In the genomic region with DNA sequence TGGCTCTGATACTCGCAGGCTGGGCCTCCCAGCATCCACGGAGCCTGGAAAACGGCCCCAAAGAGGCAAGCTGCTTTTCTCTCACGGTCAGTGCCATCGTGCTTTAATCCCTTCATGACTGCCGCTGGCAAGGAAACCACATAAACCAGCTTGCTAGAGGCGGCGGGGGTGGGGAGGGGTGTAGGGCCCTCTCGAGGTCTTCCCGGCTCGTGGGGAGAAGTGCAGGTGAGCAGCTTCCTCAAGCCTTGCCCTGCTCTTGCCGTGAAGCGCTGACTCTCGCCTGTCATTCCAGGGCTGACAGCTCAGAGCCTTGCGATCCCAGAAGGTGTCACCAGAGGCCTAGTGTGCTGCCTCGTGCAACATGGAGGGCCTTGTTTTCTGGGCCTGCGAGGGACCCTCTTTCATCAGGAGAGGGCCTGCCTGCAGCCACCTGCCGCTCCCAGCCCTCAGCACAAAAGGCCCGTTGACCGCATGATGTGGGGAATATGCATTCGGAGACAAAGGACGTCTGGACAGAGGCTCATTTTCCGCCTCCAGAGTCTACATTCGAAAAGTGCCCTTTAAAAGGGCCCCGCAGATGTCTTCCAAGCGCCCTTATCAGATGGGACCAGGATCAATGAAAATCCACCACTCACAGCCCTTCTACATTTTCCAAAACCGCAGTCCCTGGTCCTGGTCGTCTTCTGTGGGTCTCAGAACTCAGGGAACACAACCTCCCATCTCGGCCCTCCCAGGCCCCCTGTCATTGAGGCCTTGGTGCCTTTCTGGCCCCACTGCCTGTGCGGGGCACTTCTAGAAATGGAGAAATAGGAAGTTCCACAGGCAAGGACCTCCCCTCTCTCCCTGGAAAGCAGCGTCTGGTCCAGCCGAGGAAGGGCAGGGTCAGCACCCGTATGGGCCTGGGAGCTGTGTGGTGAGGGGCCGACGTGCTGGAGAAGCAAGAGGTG, we compare ENCODE assay signal across 9 cellular contexts. TPM values are rescaled to one million over a fixed set of nuclear protein-coding genes. Genes with fewer than 3 reads are reported as not detected.
DNase-seq lines count a peak whose midpoint lies in the region; ATAC-seq and TF ChIP-seq lines count a peak whose summit lies in the region.
"Had no signal": no experiment of that assay in that cellular context is flagged by ENCODE, and none has a peak within 500 bp of the region (broad histone marks: within the 10 kb centered on the region; RNA-seq: fewer than 3 reads in every experiment).

No MANE protein-coding gene starts in this region.

- H3K4me1 Mint-ChIP-seq in brain, result peaks cover 46% of the 10 kb centered on the region

- H3K4me3 Mint-ChIP-seq in brain, result peak overlapping the region in 3 of 5 experiments; percentile 16 to 51 (median 24)

- H3K36me3 Mint-ChIP-seq in brain, result peaks cover 22% of the 10 kb centered on the region

- H3K4me1 ChIP-seq in stomach, result peaks cover 29 to 71% (median 53%) of the 10 kb centered on the region in 4 donors

- H3K27ac Mint-ChIP-seq in brain, result peak overlapping the region; percentile 85 to 97 (median 94)

- WGBS in stomach, 5 donors, result 48 to 61% (median 53%) methylated on average over 35 of the region's 35 CpGs

- peak; percentile 25 for DNase-seq in DMS 273 (lab: John Stamatoyannopoulos, UW; ENCODE audit: unreplicated experiment)
- no peak for DNase-seq in DMS 273 treated with DMSO at 0.1 percent for 48 hours (lab: John Stamatoyannopoulos, UW)
- peak; percentile 40 for DNase-seq in iPS-NIHi7 (ENCODE audit: extremely low spot score)
- peak; percentile 28 for DNase-seq in stomach
- no peak for DNase-seq in SW 1271 (lab: John Stamatoyannopoulos, UW)
- no peak for DNase-seq in MG63

- H3K36me3 ChIP-seq in stomach, result peaks cover 58 to 97% (median 96%) of the 10 kb centered on the region in 4 donors
- peaks cover 62% of the 10 kb centered on the region for H3K36me3 ChIP-seq in MG63

- H3K27me3 ChIP-seq in stomach (no peaks in the 10 kb centered on the region), MG63 (no peaks in the 10 kb centered on the region)

- no peak for TF ChIP-seq EP300 in stomach (IDR thresholded peaks at IDR 0.05)

- H3K9me3 ChIP-seq in stomach, result no peaks in the 10 kb centered on the region
- H3K9me3 ChIP-seq in MG63, result no peaks in the 10 kb centered on the region

- no peak for ATAC-seq in GM19455 (IDR thresholded peaks at IDR 0.05; ENCODE audit: unreplicated experiment)

- no peaks in the 10 kb centered on the region for H3K9me3 Mint-ChIP-seq in brain

- TF ChIP-seq CTCF in brain (conservative IDR thresholded peaks at IDR 0.05) (peak in 1 of 2 experiments; percentile 42), stomach (IDR thresholded peaks at IDR 0.05) (no peak)

- H3K4me3 ChIP-seq in stomach (no peak overlapping the region), MG63 (no peak overlapping the region)

- peak overlapping the region; percentile 11 to 72 (median 42) for H3K27ac ChIP-seq in stomach
- H3K27ac ChIP-seq: 22Rv1 had no signal

- intact Hi-C loops in stomach (cut with DNase I; ENCODE audit: low total_unique reads), result no loop called here

- no peak for TF ChIP-seq POLR2A in stomach (IDR thresholded peaks at IDR 0.05)

- H3K27me3 Mint-ChIP-seq in brain, result no peaks in the 10 kb centered on the region

RNA-seq across cellular contexts. Expression of a gene that starts 58.7 kb away (rescaled TPM):
- 18.7 TPM for polyA plus RNA-seq in brain (ENCODE audit: insufficient read depth, low read depth, low replicate concordance)
- total RNA-seq in stomach, result 10 to 100 TPM in 4 of 5 donors, 1 to 10 TPM in 1; 9.3 to 63.7 (median 11.6) TPM
- polyA plus RNA-seq in stomach, result 10 to 100 TPM in 1 of 3 donors, 1 to 10 TPM in 2; 7.0 to 15.0 (median 9.1) TPM
- total RNA-seq in MG63 (2014; rRNA removed; shearing (Covaris generic); ENCODE audit: low replicate concordance), result 20.9 and 24.4 TPM in 2 replicates

Comparison
In these comparisons a context has a peak if more than half of its experiments do, and no peak if none do; other contexts are left out.
1. DNase-seq: peak in DMS 273 (single experiment), iPS-NIHi7 (single experiment) and stomach (single experiment); none in DMS 273 treated with DMSO at 0.1 percent for 48 hours (single experiment), SW 1271 (0 of 2) and MG63 (single experiment).